Comparison of ENCODE assay signal across 24 cellular contexts in the genomic region with DNA sequence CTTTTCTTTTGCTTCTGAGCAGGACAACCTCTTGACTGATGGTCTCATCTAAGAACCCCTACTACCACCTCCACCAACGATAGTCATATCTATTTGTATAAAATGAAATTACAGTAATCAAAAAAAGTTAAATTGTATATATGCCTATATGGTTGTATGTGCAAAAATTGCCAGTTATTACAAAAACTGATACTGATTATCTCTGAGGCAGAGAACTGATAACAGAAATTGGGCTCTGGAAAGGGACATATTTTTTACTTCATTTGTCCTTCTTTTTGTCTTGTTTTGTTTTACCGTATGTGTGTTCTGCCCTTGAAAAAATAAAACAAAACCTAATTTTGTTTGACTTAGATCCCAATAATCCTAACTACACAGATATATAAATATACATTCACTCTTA.
"Had no signal": no experiment of that assay in that cellular context is flagged by ENCODE, and none has a peak within 500 bp of the region (broad histone marks: within the 10 kb centered on the region; RNA-seq: fewer than 3 reads in every experiment).

No MANE protein-coding gene starts in this region.

- ATAC-seq: HepG2 had no signal

- H3K36me3 ChIP-seq: MG63, SJSA1 had no signal

- H3K27me3 ChIP-seq: MG63, SJSA1 had no signal

- DNase-seq: IMR-90, Karpas-422, KG1, MG63, NCI-H1092, NCI-H1105 treated with DMSO at 0.1 percent for 48 hours, NCI-H1417 treated with DMSO at 0.1 percent for 48 hours, NCI-H146, NCI-H1694 treated with DMSO at 0.1 percent for 48 hours, NCI-H1930, NCI-H2081, NCI-H2107, NCI-H226, NCI-H446, NCI-H510A, NCI-H524 treated with DMSO at 0.1 percent for 48 hours, NCI-H69, NCI-H774, Right ventricle myocardium superior, RPMI8226, SIG-M5 had no signal

- H3K9me3 ChIP-seq: SJSA1 had no signal

- H3K4me1 ChIP-seq: SJSA1 had no signal

- H3K4me3 ChIP-seq: MG63, SJSA1 had no signal

- H3K27ac ChIP-seq: SJSA1, SK-N-MC had no signal
